In genomic region chr17:21683142-21683712, GRCh38 we compare ENCODE assay signal across 18 cellular contexts. TPM values are rescaled to one million over a fixed set of nuclear protein-coding genes. Genes with fewer than 3 reads are reported as not detected.
"Had no signal": no experiment of that assay in that cellular context is flagged by ENCODE, and none has a peak within 500 bp of the region (broad histone marks: within the 10 kb centered on the region; RNA-seq: fewer than 3 reads in every experiment).

No MANE protein-coding gene starts in this region.

RNA-seq across cellular contexts. Expression of gene KCNJ18, which starts 9.1 kb away (rescaled TPM):
- total RNA-seq: heart right ventricle; hepatocyte; kidney epithelial cell; left ventricle myocardium inferior; lung microvascular endothelial cell; mesenteric fat pad; mucosa of descending colon; myocyte; naive thymus-derived CD4-positive, alpha-beta T cell; neural crest cell; osteoblast; pancreas; psoas muscle; skeletal muscle tissue; smooth muscle cell; thyroid gland; transverse colon; upper lobe of left lung had no signal
